ENCODE assay signal across 22 cellular contexts in genomic region chr3:14133188-14133800, GRCh38. TPM values are rescaled to one million over a fixed set of nuclear protein-coding genes. Genes with fewer than 3 reads are reported as not detected.
DNase-seq lines count a peak whose midpoint lies in the region; ATAC-seq, FAIRE-seq and TF ChIP-seq lines count a peak whose summit lies in the region.
"Had no signal": no experiment of that assay in that cellular context is flagged by ENCODE, and none has a peak within 500 bp of the region (broad histone marks: within the 10 kb centered on the region; RNA-seq: fewer than 3 reads in every experiment).

No MANE protein-coding gene starts in this region.

- in situ Hi-C loops in HepG2 (cut with HindIII; ENCODE audit: extremely low pct_ligation_motif_present, low pct_unique_long_range_greater_than_20kb): no loop called here
- in situ Hi-C loops in transverse colon (cut with MboI; ENCODE audit: low pct_ligation_motif_present in 1 of 4, low pct_unique_long_range_greater_than_20kb in 1 of 4, low sequenced_read_pairs in 3 of 4): no loop called here

- no peaks in the 10 kb centered on the region for H3K4me1 Mint-ChIP-seq in mesothelial cell of epicardium
- H3K4me1 Mint-ChIP-seq in immature natural killer cell: peaks cover 5 to 7% of the 10 kb centered on the region in 2 donors
- H3K4me1 Mint-ChIP-seq: GM23338 had no signal

- H3K36me3 ChIP-seq in right atrium auricular region (peaks cover 87% of the 10 kb centered on the region), adipocyte (ENCODE audit: control insufficient read depth, insufficient read depth, low read length, severe bottlenecking) (peaks cover 88% of the 10 kb centered on the region), HepG2 (replicated peaks in 1 of 2; ENCODE audit: control insufficient read depth in 1 of 2, insufficient read depth in 2 of 2, low read length in 2 of 2) (peaks cover 39 to 79% of the 10 kb centered on the region in 2 experiments), transverse colon (peaks cover 0 to 63% (median 23%) of the 10 kb centered on the region in 4 donors)

- DNase-seq in cardiac septum (ENCODE audit: low spot score) (peak; percentile 59), right atrium auricular region (ENCODE audit: low spot score) (no peak), adipocyte (ENCODE audit: low read depth) (no peak), HepG2 (ENCODE audit: low spot score) (peak; percentile 69), transverse colon (peak; percentile 78), mesothelial cell of epicardium (ENCODE audit: low spot score in 2 of 2, unreplicated experiment in 2 of 2) (no peak), NCI-H2196 treated with DMSO at 0.1 percent for 48 hours (lab: John Stamatoyannopoulos, UW; ENCODE audit: unreplicated experiment) (no peak), immature natural killer cell (no peak)
- DNase-seq: activated CD4-positive, alpha-beta T cell treated with anti-CD3 and anti-CD28 coated beads for 4 hours; anterior cingulate cortex; DMS79; glutamatergic neuron; KBM-7; left ventricle myocardium superior; NCI-H2171; NCI-H748 treated with DMSO at 0.1 percent for 48 hours; occipital lobe had no signal

- no TSS peak for BruUV-seq in HepG2 (replicated peaks; lab: Mats Ljungman, UMichigan)

- TF ChIP-seq RAD21 in HepG2 (CRISPR knock-in tag; IDR thresholded peaks at IDR 0.05): no peak

- WGBS in HepG2 (ENCODE audit: low lambda C conversion rate): 87% methylated on average over 9 of the region's 10 CpGs
- 60% methylated on average over 3 to 7 of the region's 10 CpGs for WGBS in transverse colon (ENCODE audit: low coverage in 1 of 2), 2 donors

- no peaks in the 10 kb centered on the region for H3K27me3 ChIP-seq in right atrium auricular region
- no peaks in the 10 kb centered on the region for H3K27me3 ChIP-seq in adipocyte (replicated peaks; ENCODE audit: control insufficient read depth, insufficient read depth, low read length)
- no peaks in the 10 kb centered on the region for H3K27me3 ChIP-seq in HepG2 (ENCODE audit: control insufficient read depth in 1 of 2, insufficient read depth in 2 of 2, low read length in 2 of 2)
- no peaks in the 10 kb centered on the region for H3K27me3 ChIP-seq in transverse colon

- POLR2A ChIA-PET in HepG2 (lab: Yijun Ruan, JAX): interaction anchor here (0.8 to 3.5 kb wide), 4 partner anchors 8 to 45 kb away, joined by 3 to 21 read pairs (median 6); partner anchors contain the start of genes CHCHD4, LSM3, TMEM43 and XPC

- H3K9ac ChIP-seq in adipocyte (ENCODE audit: low read length): peak overlapping the region; percentile 11
- no peak overlapping the region for H3K9ac ChIP-seq in HepG2 (ENCODE audit: insufficient read depth, low read depth, low read length)

- no peak overlapping the region for H3K4me3 ChIP-seq in right atrium auricular region
- H3K4me3 ChIP-seq in adipocyte (ENCODE audit: low read length): no peak overlapping the region
- H3K4me3 ChIP-seq in HepG2 (replicated peaks in 1 of 3; ENCODE audit: insufficient read depth in 1 of 3, low read depth in 2 of 3, low read length in 3 of 3): no peak overlapping the region
- no peak overlapping the region for H3K4me3 ChIP-seq in transverse colon
- H3K4me3 ChIP-seq: GM12878, GM23338, thoracic aorta had no signal

- TF ChIP-seq EP300 in HepG2 (IDR thresholded peaks at IDR 0.05; ENCODE audit: low read depth in 2 of 2, low read length in 2 of 2) (no peak), HepG2 (CRISPR knock-in tag; IDR thresholded peaks at IDR 0.05; ENCODE audit: borderline replicate concordance) (no peak), transverse colon (IDR thresholded peaks at IDR 0.05; ENCODE audit: low read depth) (no peak)

- H3K4me2 ChIP-seq in HepG2 (ENCODE audit: low read depth, low read length): no peak overlapping the region
- H3K4me2 ChIP-seq: GM23338 had no signal

- TF ChIP-seq POLR2A in HepG2 (IDR thresholded peaks at IDR 0.05; ENCODE audit: insufficient read depth in 1 of 2, low read depth in 2 of 2, low read length in 2 of 2) (no peak; a peak in 1 of 4 replicates), transverse colon (IDR thresholded peaks at IDR 0.05) (peak; percentile 21)

- no peak overlapping the region for H3K4me3 Mint-ChIP-seq in mesothelial cell of epicardium
- no peak overlapping the region for H3K4me3 Mint-ChIP-seq in immature natural killer cell
- H3K4me3 Mint-ChIP-seq: GM23338 had no signal

- intact Hi-C loops in cardiac septum (cut with DNase I) (no loop called here), HepG2 (cut with micrococcal nuclease; ENCODE audit: unreplicated experiment) (no loop called here), transverse colon (cut with DNase I; ENCODE audit: low total_unique reads) (no loop called here)

- no peak overlapping the region for H2AFZ ChIP-seq in HepG2 (ENCODE audit: low read length)
- H2AFZ ChIP-seq: GM23338 had no signal

- no peak overlapping the region for H3K27ac Mint-ChIP-seq in mesothelial cell of epicardium
- H3K27ac Mint-ChIP-seq in immature natural killer cell: peak overlapping the region in 2 of 6 donors; percentile 8 to 28
- H3K27ac Mint-ChIP-seq: GM23338 had no signal

- H3K9me3 ChIP-seq in right atrium auricular region (no peaks in the 10 kb centered on the region), adipocyte (ENCODE audit: control insufficient read depth, low read length) (no peaks in the 10 kb centered on the region), HepG2 (ENCODE audit: low read length) (no peaks in the 10 kb centered on the region), transverse colon (no peaks in the 10 kb centered on the region)
- H3K9me3 ChIP-seq: thoracic aorta had no signal

- H3K79me2 ChIP-seq in HepG2 (ENCODE audit: insufficient read depth, low read length): peaks cover 5% of the 10 kb centered on the region

- CTCF ChIA-PET in HepG2 (lab: Yijun Ruan, JAX; ENCODE audit: low intra/inter-chr PET ratio, low total read pairs): no interaction called here

- H3K27me3 Mint-ChIP-seq in mesothelial cell of epicardium (ENCODE audit: low read depth) (no peaks in the 10 kb centered on the region), immature natural killer cell (ENCODE audit: low read depth in 3 of 3) (peaks cover 0 to 8% (median 2%) of the 10 kb centered on the region in 3 donors)

- TF ChIP-seq CTCF in right atrium auricular region (IDR thresholded peaks at IDR 0.05) (no peak), HepG2 (CRISPR knock-in tag; IDR thresholded peaks at IDR 0.05) (no peak), transverse colon (IDR thresholded peaks at IDR 0.05) (no peak), mesothelial cell of epicardium (IDR thresholded peaks at IDR 0.05; ENCODE audit: unreplicated experiment) (no peak)

- H3K4me1 ChIP-seq in right atrium auricular region (peaks cover 0 to 17% of the 10 kb centered on the region in 2 donors), adipocyte (ENCODE audit: control insufficient read depth, insufficient read depth, low read length) (peaks cover 33% of the 10 kb centered on the region), HepG2 (ENCODE audit: insufficient read depth, low read length) (peaks cover 15% of the 10 kb centered on the region), transverse colon (peaks cover 0 to 19% (median 6%) of the 10 kb centered on the region in 4 donors)

- peaks cover 25% of the 10 kb centered on the region for H3K36me3 Mint-ChIP-seq in mesothelial cell of epicardium
- H3K36me3 Mint-ChIP-seq in immature natural killer cell: peaks cover 21 to 60% (median 26%) of the 10 kb centered on the region in 3 donors

- H3K27ac ChIP-seq in right atrium auricular region: no peak overlapping the region
- H3K27ac ChIP-seq in HepG2 (ENCODE audit: extremely low read length, insufficient read depth, low read length): no peak overlapping the region
- peak overlapping the region; percentile 4 to 55 (median 36) for H3K27ac ChIP-seq in transverse colon

- H4K20me1 ChIP-seq in HepG2 (ENCODE audit: insufficient read depth, low read length): no peaks in the 10 kb centered on the region

- H3K9me3 Mint-ChIP-seq in mesothelial cell of epicardium (no peaks in the 10 kb centered on the region), immature natural killer cell (no peaks in the 10 kb centered on the region)
- H3K9me3 Mint-ChIP-seq: GM23338 had no signal

- ATAC-seq in HepG2: peak; percentile 86
- ATAC-seq: GM12878, GM23338, left ventricle myocardium superior, right cardiac atrium had no signal

- peak; percentile 32 for FAIRE-seq in HepG2 (lab: Jason Lieb, UNC)
- FAIRE-seq: GM12878, TTC549 had no signal

RNA-seq across cellular contexts. Expression of gene TMEM43, which starts 8.4 kb away (rescaled TPM):
- total RNA-seq in cardiac septum (62.0 TPM), right atrium auricular region (100 to 1,000 TPM in 1 of 2 donors, 10 to 100 TPM in 1; 91.8 to 142 TPM), HepG2 (2016; rRNA removed; fragmentation: Illumina TruSeq; extraction: Trizol) (25.9 and 50.5 TPM in 2 replicates), transverse colon (100 to 1,000 TPM in 1 of 4 donors, 10 to 100 TPM in 3; 30.8 to 128 (median 48.5) TPM), mesothelial cell of epicardium (50.0 to 52.5 TPM (median 51.5 TPM) in 3 replicates)
- 3.9 and 4.2 TPM in 2 replicates for total RNA-seq in HepG2 (2016; cell fraction: cytosol; rRNA removed; fragmentation: Illumina TruSeq; extraction: Trizol; ENCODE audit: low read depth)
- total RNA-seq in HepG2 (2016; cell fraction: insoluble cytoplasmic fraction; rRNA removed; fragmentation: Illumina TruSeq; extraction: Trizol): 26.3 and 51.3 TPM in 2 replicates
- total RNA-seq in HepG2 (2016; cell fraction: membrane; rRNA removed; fragmentation: Illumina TruSeq; extraction: Trizol): 14.0 TPM in 2 replicates
- 52.0 and 59.4 TPM in 2 replicates for total RNA-seq in HepG2 (2016; cell fraction: nucleus; rRNA removed; fragmentation: Illumina TruSeq; extraction: Trizol)
- polyA plus RNA-seq in HepG2 (2011; rRNA removed) (48.9 and 57.4 TPM in 2 replicates), immature natural killer cell (100 to 1,000 TPM in 1 of 3 donors, 10 to 100 TPM in 2; 78.3 to 117 (median 87.5) TPM)
- polyA plus RNA-seq in HepG2 (2011; cell fraction: cytosol; rRNA removed): 50.3 and 50.5 TPM in 2 replicates
- polyA plus RNA-seq in HepG2 (2011; cell fraction: nucleus; rRNA removed): 72.5 and 76.8 TPM in 2 replicates
- 33.1 and 37.6 TPM in 2 replicates for polyA plus RNA-seq in HepG2 (2012)
- 3.5 and 3.6 TPM in 2 replicates for polyA plus RNA-seq in HepG2 (2016; cell fraction: cytosol; fragmentation: Illumina TruSeq; extraction: Trizol; ENCODE audit: low read depth)
- 24.2 and 24.5 TPM in 2 replicates for polyA plus RNA-seq in HepG2 (2016; cell fraction: insoluble cytoplasmic fraction; fragmentation: Illumina TruSeq; extraction: Trizol; ENCODE audit: low read depth)
- polyA plus RNA-seq in HepG2 (2016; cell fraction: membrane; fragmentation: Illumina TruSeq; extraction: Trizol; ENCODE audit: low read depth): 8.3 and 8.4 TPM in 2 replicates
- polyA plus RNA-seq in HepG2 (2016; cell fraction: nucleus; fragmentation: Illumina TruSeq; extraction: Trizol; ENCODE audit: insufficient read depth, low read depth): 80.8 and 88.2 TPM in 2 replicates
- 77.4 and 114 TPM in 2 replicates for polyA minus RNA-seq in HepG2 (2011; rRNA and poly(A)+ RNA removed; ENCODE audit: low replicate concordance)
- polyA minus RNA-seq in HepG2 (2011; cell fraction: cytosol; rRNA and poly(A)+ RNA removed): 30.1 and 30.2 TPM in 2 replicates
- polyA minus RNA-seq in HepG2 (2011; cell fraction: nucleus; rRNA and poly(A)+ RNA removed): 31.3 and 32.3 TPM in 2 replicates

RNA-seq across cellular contexts. Expression of gene CHCHD4, which starts 8.6 kb away (rescaled TPM):
- total RNA-seq in cardiac septum (23.0 TPM), right atrium auricular region (10 to 100 TPM; 24.3 to 32.3 TPM), HepG2 (2016; rRNA removed; fragmentation: Illumina TruSeq; extraction: Trizol) (24.1 and 32.0 TPM in 2 replicates), transverse colon (10 to 100 TPM in 2 of 4 donors, 1 to 10 TPM in 1, under 1 TPM in 1; 0.80 to 22.1 (median 13.5) TPM), mesothelial cell of epicardium (7.1 to 7.3 TPM (median 7.3 TPM) in 3 replicates)
- 11.2 and 11.5 TPM in 2 replicates for total RNA-seq in HepG2 (2016; cell fraction: cytosol; rRNA removed; fragmentation: Illumina TruSeq; extraction: Trizol; ENCODE audit: low read depth)
- 26.4 and 35.5 TPM in 2 replicates for total RNA-seq in HepG2 (2016; cell fraction: insoluble cytoplasmic fraction; rRNA removed; fragmentation: Illumina TruSeq; extraction: Trizol)
- total RNA-seq in HepG2 (2016; cell fraction: membrane; rRNA removed; fragmentation: Illumina TruSeq; extraction: Trizol): 22.7 TPM in 2 replicates
- total RNA-seq in HepG2 (2016; cell fraction: nucleus; rRNA removed; fragmentation: Illumina TruSeq; extraction: Trizol): 7.9 and 10.8 TPM in 2 replicates
- polyA plus RNA-seq in HepG2 (2011; rRNA removed) (13.3 and 15.8 TPM in 2 replicates), immature natural killer cell (10 to 100 TPM in 2 of 3 donors, 1 to 10 TPM in 1; 9.6 to 23.2 (median 12.4) TPM)
- polyA plus RNA-seq in HepG2 (2011; cell fraction: cytosol; rRNA removed): 12.6 and 17.4 TPM in 2 replicates
- 4.0 and 4.7 TPM in 2 replicates for polyA plus RNA-seq in HepG2 (2011; cell fraction: nucleus; rRNA removed)
- polyA plus RNA-seq in HepG2 (2012): 17.8 and 18.8 TPM in 2 replicates
- 9.9 and 12.4 TPM in 2 replicates for polyA plus RNA-seq in HepG2 (2016; cell fraction: cytosol; fragmentation: Illumina TruSeq; extraction: Trizol; ENCODE audit: low read depth)
- 30.7 and 33.5 TPM in 2 replicates for polyA plus RNA-seq in HepG2 (2016; cell fraction: insoluble cytoplasmic fraction; fragmentation: Illumina TruSeq; extraction: Trizol; ENCODE audit: low read depth)
- polyA plus RNA-seq in HepG2 (2016; cell fraction: membrane; fragmentation: Illumina TruSeq; extraction: Trizol; ENCODE audit: low read depth): 19.0 and 19.4 TPM in 2 replicates
- 14.4 and 14.5 TPM in 2 replicates for polyA plus RNA-seq in HepG2 (2016; cell fraction: nucleus; fragmentation: Illumina TruSeq; extraction: Trizol; ENCODE audit: insufficient read depth, low read depth)
- polyA minus RNA-seq in HepG2 (2011; rRNA and poly(A)+ RNA removed; ENCODE audit: low replicate concordance): 7.0 and 13.0 TPM in 2 replicates
- 7.3 and 8.8 TPM in 2 replicates for polyA minus RNA-seq in HepG2 (2011; cell fraction: cytosol; rRNA and poly(A)+ RNA removed)
- 3.0 and 5.8 TPM in 2 replicates for polyA minus RNA-seq in HepG2 (2011; cell fraction: nucleus; rRNA and poly(A)+ RNA removed)

RNA-seq across cellular contexts. Expression of gene XPC, which starts 45.1 kb away (rescaled TPM):
- 16.7 TPM for total RNA-seq in cardiac septum
- 10 to 100 TPM; 15.7 to 18.3 TPM for total RNA-seq in right atrium auricular region
- 19.2 and 24.1 TPM in 2 replicates for total RNA-seq in HepG2 (2016; rRNA removed; fragmentation: Illumina TruSeq; extraction: Trizol)
- total RNA-seq in HepG2 (2016; cell fraction: cytosol; rRNA removed; fragmentation: Illumina TruSeq; extraction: Trizol; ENCODE audit: low read depth): 3.7 and 5.6 TPM in 2 replicates
- total RNA-seq in HepG2 (2016; cell fraction: insoluble cytoplasmic fraction; rRNA removed; fragmentation: Illumina TruSeq; extraction: Trizol): 17.3 and 22.5 TPM in 2 replicates
- total RNA-seq in HepG2 (2016; cell fraction: membrane; rRNA removed; fragmentation: Illumina TruSeq; extraction: Trizol): 5.4 and 7.1 TPM in 2 replicates
- total RNA-seq in HepG2 (2016; cell fraction: nucleus; rRNA removed; fragmentation: Illumina TruSeq; extraction: Trizol): 29.8 and 32.0 TPM in 2 replicates
- 9.4 and 13.5 TPM in 2 replicates for polyA plus RNA-seq in HepG2 (2011; rRNA removed)
- 5.6 and 7.4 TPM in 2 replicates for polyA plus RNA-seq in HepG2 (2011; cell fraction: cytosol; rRNA removed)
- 40.8 and 46.3 TPM in 2 replicates for polyA plus RNA-seq in HepG2 (2011; cell fraction: nucleus; rRNA removed)
- polyA plus RNA-seq in HepG2 (2012): 20.6 and 22.0 TPM in 2 replicates
- polyA plus RNA-seq in HepG2 (2016; cell fraction: cytosol; fragmentation: Illumina TruSeq; extraction: Trizol; ENCODE audit: low read depth): 0.59 and 0.94 TPM in 2 replicates
- 13.8 and 16.6 TPM in 2 replicates for polyA plus RNA-seq in HepG2 (2016; cell fraction: insoluble cytoplasmic fraction; fragmentation: Illumina TruSeq; extraction: Trizol; ENCODE audit: low read depth)
- polyA plus RNA-seq in HepG2 (2016; cell fraction: membrane; fragmentation: Illumina TruSeq; extraction: Trizol; ENCODE audit: low read depth): 1.5 and 1.9 TPM in 2 replicates
- polyA plus RNA-seq in HepG2 (2016; cell fraction: nucleus; fragmentation: Illumina TruSeq; extraction: Trizol; ENCODE audit: insufficient read depth, low read depth): 38.7 and 40.3 TPM in 2 replicates
- polyA minus RNA-seq in HepG2 (2011; rRNA and poly(A)+ RNA removed; ENCODE audit: low replicate concordance): 12.4 and 15.1 TPM in 2 replicates
- polyA minus RNA-seq in HepG2 (2011; cell fraction: cytosol; rRNA and poly(A)+ RNA removed): 7.6 and 8.9 TPM in 2 replicates
- 38.9 and 54.2 TPM in 2 replicates for polyA minus RNA-seq in HepG2 (2011; cell fraction: nucleus; rRNA and poly(A)+ RNA removed)
- total RNA-seq in transverse colon: 100 to 1,000 TPM in 1 of 4 donors, 10 to 100 TPM in 3; 30.7 to 287 (median 46.6) TPM
- 47.5 to 52.0 TPM (median 47.8 TPM) in 3 replicates for total RNA-seq in mesothelial cell of epicardium
- polyA plus RNA-seq in immature natural killer cell: 10 to 100 TPM; 20.3 to 32.2 (median 22.6) TPM

RNA-seq across cellular contexts. Expression of gene LSM3, which starts 45.3 kb away (rescaled TPM):
- total RNA-seq in cardiac septum (13.2 TPM), right atrium auricular region (10 to 100 TPM; 15.0 to 15.4 TPM), HepG2 (2016; rRNA removed; fragmentation: Illumina TruSeq; extraction: Trizol) (19.4 and 28.7 TPM in 2 replicates), transverse colon (1 to 10 TPM; 5.6 to 9.6 (median 8.0) TPM), mesothelial cell of epicardium (9.6 to 10.9 TPM (median 9.7 TPM) in 3 replicates)
- 9.0 and 9.3 TPM in 2 replicates for total RNA-seq in HepG2 (2016; cell fraction: cytosol; rRNA removed; fragmentation: Illumina TruSeq; extraction: Trizol; ENCODE audit: low read depth)
- total RNA-seq in HepG2 (2016; cell fraction: insoluble cytoplasmic fraction; rRNA removed; fragmentation: Illumina TruSeq; extraction: Trizol): 20.1 and 30.7 TPM in 2 replicates
- total RNA-seq in HepG2 (2016; cell fraction: membrane; rRNA removed; fragmentation: Illumina TruSeq; extraction: Trizol): 15.0 and 16.0 TPM in 2 replicates
- total RNA-seq in HepG2 (2016; cell fraction: nucleus; rRNA removed; fragmentation: Illumina TruSeq; extraction: Trizol): 8.0 and 8.6 TPM in 2 replicates
- polyA plus RNA-seq in HepG2 (2011; rRNA removed) (2.8 and 5.1 TPM in 2 replicates), immature natural killer cell (10 to 100 TPM; 28.3 to 38.3 (median 31.5) TPM)
- polyA plus RNA-seq in HepG2 (2011; cell fraction: cytosol; rRNA removed): 1.7 and 2.5 TPM in 2 replicates
- polyA plus RNA-seq in HepG2 (2011; cell fraction: nucleus; rRNA removed): 1.0 and 1.2 TPM in 2 replicates
- 6.7 and 14.3 TPM in 2 replicates for polyA plus RNA-seq in HepG2 (2012)
- 11.3 and 14.2 TPM in 2 replicates for polyA plus RNA-seq in HepG2 (2016; cell fraction: cytosol; fragmentation: Illumina TruSeq; extraction: Trizol; ENCODE audit: low read depth)
- 33.0 and 38.8 TPM in 2 replicates for polyA plus RNA-seq in HepG2 (2016; cell fraction: insoluble cytoplasmic fraction; fragmentation: Illumina TruSeq; extraction: Trizol; ENCODE audit: low read depth)
- 15.2 and 17.8 TPM in 2 replicates for polyA plus RNA-seq in HepG2 (2016; cell fraction: membrane; fragmentation: Illumina TruSeq; extraction: Trizol; ENCODE audit: low read depth)
- polyA plus RNA-seq in HepG2 (2016; cell fraction: nucleus; fragmentation: Illumina TruSeq; extraction: Trizol; ENCODE audit: insufficient read depth, low read depth): 12.2 and 14.0 TPM in 2 replicates
- 1.8 and 3.7 TPM in 2 replicates for polyA minus RNA-seq in HepG2 (2011; rRNA and poly(A)+ RNA removed; ENCODE audit: low replicate concordance)
- 1.1 and 1.2 TPM in 2 replicates for polyA minus RNA-seq in HepG2 (2011; cell fraction: cytosol; rRNA and poly(A)+ RNA removed)
- polyA minus RNA-seq in HepG2 (2011; cell fraction: nucleus; rRNA and poly(A)+ RNA removed): 6.7 and 7.2 TPM in 2 replicates

Comparison
In these comparisons a context has a peak if more than half of its experiments do, and no peak if none do; other contexts are left out.
1. DNase-seq: peak in cardiac septum (single experiment), HepG2 (single experiment) and transverse colon (single experiment); none in right atrium auricular region (single experiment), adipocyte (single experiment), mesothelial cell of epicardium (0 of 2), NCI-H2196 treated with DMSO at 0.1 percent for 48 hours (single experiment) and immature natural killer cell (0 of 3).
2. H3K27ac ChIP-seq: peak in transverse colon (4 of 4); none in right atrium auricular region (0 of 2) and HepG2 (single experiment).